8 cellular contexts compared by ENCODE assay signal in the genomic region with DNA sequence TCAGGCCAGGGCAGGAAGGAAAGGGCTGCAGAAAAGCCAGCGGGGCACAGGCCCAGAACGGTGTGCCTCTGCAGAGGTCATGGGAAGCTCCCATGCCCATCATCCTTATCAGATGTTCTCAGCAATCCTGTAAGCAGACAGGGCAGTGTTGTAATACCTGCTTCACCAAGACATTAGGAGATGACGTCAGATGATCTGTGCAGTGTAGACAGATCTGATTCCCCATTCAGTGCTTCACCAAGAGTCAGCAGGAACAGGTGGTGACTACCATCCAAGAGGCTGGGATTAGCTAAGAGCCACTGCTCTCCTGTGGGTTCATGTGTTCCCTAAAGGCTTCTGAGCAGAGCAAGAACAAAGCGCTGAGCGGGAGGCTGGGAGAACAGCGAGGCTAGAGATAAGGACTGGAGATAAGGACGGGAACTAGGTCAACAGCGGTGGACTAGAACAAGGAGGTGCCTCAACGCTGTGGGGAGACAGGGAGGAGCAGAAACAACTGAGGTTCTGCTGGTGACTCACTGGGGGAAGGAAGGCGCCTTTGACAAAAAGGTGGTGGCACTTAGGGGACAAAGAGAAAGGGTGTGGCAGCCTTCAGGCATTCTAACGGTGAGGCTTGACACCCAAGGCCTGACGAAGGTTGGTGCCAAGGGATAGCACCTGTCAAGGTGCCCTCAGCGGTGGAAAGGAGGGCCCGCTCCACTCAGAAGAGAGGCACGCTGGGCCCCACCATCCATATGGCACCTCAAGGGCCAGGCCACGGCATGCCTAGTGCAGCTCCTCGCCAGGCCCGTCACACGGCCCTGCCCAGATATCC. TPM values are rescaled to one million over a fixed set of nuclear protein-coding genes. Genes with fewer than 3 reads are reported as not detected.
DNase-seq lines count a peak whose midpoint lies in the region; ATAC-seq, FAIRE-seq and TF ChIP-seq lines count a peak whose summit lies in the region.

No MANE protein-coding gene starts in this region.

- peaks cover 98% of the 10 kb centered on the region for H3K79me2 ChIP-seq in DND-41 (ENCODE audit: insufficient read depth, low read length)

- FAIRE-seq in kidney (lab: Jason Lieb, UNC) = no peak

- H3K27ac ChIP-seq in DND-41 (ENCODE audit: low read length) (peak overlapping the region; percentile 69), kidney (ENCODE audit: low read depth in 2 of 2, low read length in 2 of 2) (peak overlapping the region; percentile 91 to 97)

- peaks cover 49% of the 10 kb centered on the region for H3K36me3 ChIP-seq in DND-41 (ENCODE audit: insufficient read depth, low read length)
- H3K36me3 ChIP-seq in kidney (ENCODE audit: control insufficient read depth in 1 of 2, insufficient read depth in 2 of 2, low read length in 2 of 2) = no peaks in the 10 kb centered on the region

- H3K27me3 ChIP-seq in DND-41 (ENCODE audit: insufficient read depth, low read length, poor library complexity) = no peaks in the 10 kb centered on the region

- H3K9me3 ChIP-seq in DND-41 (ENCODE audit: insufficient read depth, low read length, severe bottlenecking) = no peaks in the 10 kb centered on the region
- H3K9me3 ChIP-seq in kidney (ENCODE audit: control insufficient read depth in 1 of 2, low read length in 2 of 2) = no peaks in the 10 kb centered on the region

- ATAC-seq in DND-41 (ENCODE audit: insufficient read depth, low read depth) (peak; percentile 68), HG02763 (IDR thresholded peaks at IDR 0.05; ENCODE audit: unreplicated experiment) (no peak)

- H3K4me3 ChIP-seq in DND-41 (ENCODE audit: low read depth in 1 of 2, low read length in 2 of 2) (no peak overlapping the region), kidney (ENCODE audit: low read length in 2 of 2) (no peak overlapping the region)

- peaks cover 52% of the 10 kb centered on the region for H3K4me1 ChIP-seq in DND-41 (ENCODE audit: insufficient read depth, low read length)
- peaks cover 63 to 76% of the 10 kb centered on the region in 2 donors for H3K4me1 ChIP-seq in kidney (ENCODE audit: control insufficient read depth in 1 of 2, insufficient read depth in 1 of 2, low read depth in 1 of 2, low read length in 2 of 2)

- intact Hi-C loops in kidney (cut with DNase I) = no loop called here

- H3K9ac ChIP-seq in DND-41 (ENCODE audit: low read depth, low read length) = no peak overlapping the region; the same call in 1 of the 2 replicates
- peak overlapping the region in 1 of 2 donors; percentile 79 for H3K9ac ChIP-seq in kidney (ENCODE audit: low read length in 2 of 2)

- no peak overlapping the region for H2AFZ ChIP-seq in DND-41 (ENCODE audit: low read depth, low read length)

- H3K4me2 ChIP-seq in DND-41 (ENCODE audit: insufficient read depth, low read length) = no peak overlapping the region

- TF ChIP-seq CTCF in DND-41 (IDR thresholded peaks at IDR 0.05; ENCODE audit: borderline replicate concordance, extremely low read depth, low read length, poor library complexity, severe bottlenecking) (no peak), kidney (IDR thresholded peaks at IDR 0.05; ENCODE audit: borderline replicate concordance, extremely low read depth, insufficient read depth) (no peak)

- H4K20me1 ChIP-seq in DND-41 (ENCODE audit: insufficient read depth, low read length) = peaks cover 89% of the 10 kb centered on the region

- DNase-seq in DND-41 = peak; percentile 70
- DNase-seq in SK-N-DZ (ENCODE audit: low spot score) = peak; percentile 82
- peak; percentile 32 for DNase-seq in activated naive CD4-positive, alpha-beta T cell treated with anti-CD3 and anti-CD28 coated beads, Interleukin-2, amount 50 U/mL, for 16 hours
- peak; percentile 81 for DNase-seq in kidney
- peak in 2 of 3 experiments; percentile 34 to 56 for DNase-seq in stimulated activated CD4-positive, alpha-beta T cell treated with anti-CD3 and anti-CD28 coated beads, TNF-alpha, amount 100 ng/mL, for 4 hours (ENCODE audit: low read depth in 3 of 3)
- DNase-seq in NCI-H1105 treated with DMSO at 0.1 percent for 48 hours (lab: John Stamatoyannopoulos, UW) = no peak
- DNase-seq in NCI-H1048 (lab: John Stamatoyannopoulos, UW) = no peak

RNA-seq across cellular contexts. Expression of a gene that starts 28.4 kb away (rescaled TPM):
- 35.9 and 41.7 TPM in 2 replicates for polyA plus RNA-seq in SK-N-DZ (2014; cell fraction: cytosol; rRNA removed)
- 17.9 and 25.1 TPM in 2 replicates for polyA plus RNA-seq in SK-N-DZ (2014; cell fraction: nucleus; rRNA removed)
- 59.7 TPM for total RNA-seq in kidney
- 85.6 TPM for polyA plus RNA-seq in kidney (ENCODE audit: insufficient read depth, low read depth, low replicate concordance)

RNA-seq across cellular contexts. Expression of a gene that starts 31.3 kb away (rescaled TPM):
- 16.6 and 28.4 TPM in 2 replicates for polyA plus RNA-seq in SK-N-DZ (2014; cell fraction: cytosol; rRNA removed)
- 172 and 188 TPM in 2 replicates for polyA plus RNA-seq in SK-N-DZ (2014; cell fraction: nucleus; rRNA removed)
- 82.8 TPM for total RNA-seq in kidney
- polyA plus RNA-seq in kidney (ENCODE audit: insufficient read depth, low read depth, low replicate concordance) = 25.7 TPM

Comparison
In these comparisons a context has a peak if more than half of its experiments do, and no peak if none do; other contexts are left out.
1. DNase-seq: peak in DND-41 (single experiment), SK-N-DZ (single experiment), activated naive CD4-positive, alpha-beta T cell treated with anti-CD3 and anti-CD28 coated beads, Interleukin-2, amount 50 U/mL, for 16 hours (single experiment), kidney (single experiment) and stimulated activated CD4-positive, alpha-beta T cell treated with anti-CD3 and anti-CD28 coated beads, TNF-alpha, amount 100 ng/mL, for 4 hours (2 of 3); none in NCI-H1105 treated with DMSO at 0.1 percent for 48 hours (single experiment) and NCI-H1048 (single experiment).